Comparison of ENCODE assay signal across 1 cellular context in the genomic region with DNA sequence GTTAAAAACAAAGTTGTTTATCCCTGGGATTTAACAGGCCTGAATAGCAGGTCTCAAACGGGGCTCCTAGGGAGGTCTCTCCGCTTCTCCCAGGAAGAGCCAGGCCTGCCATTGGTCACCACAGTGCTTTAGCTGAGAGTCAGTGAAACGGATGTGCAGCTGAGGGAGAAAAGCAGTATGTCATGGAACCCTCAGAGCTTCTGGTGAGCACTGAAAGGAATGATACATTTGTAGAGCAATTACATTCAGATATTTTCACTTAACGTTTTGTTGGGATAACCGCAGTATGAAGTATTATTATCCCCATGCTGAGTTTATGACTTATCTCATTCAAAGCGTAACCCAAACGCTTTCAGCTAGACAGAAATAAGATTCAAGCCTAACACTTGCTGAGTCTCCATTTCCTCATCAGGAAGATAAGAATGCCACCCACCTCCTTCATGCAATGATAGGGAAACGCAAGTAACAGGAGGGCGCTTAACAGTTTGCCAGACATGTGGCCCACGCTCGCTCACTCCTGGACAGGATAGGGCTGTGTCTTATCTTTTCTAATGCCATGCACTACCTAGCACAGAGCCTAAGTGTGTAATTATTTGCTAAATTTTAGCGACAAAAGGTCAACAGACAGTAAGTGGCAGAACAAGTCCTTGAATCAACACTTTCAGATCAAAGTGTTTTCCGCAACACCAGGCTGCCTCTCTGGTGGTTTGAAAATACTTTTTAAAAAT.
TF ChIP-seq lines count a peak whose summit lies in the region.

No MANE protein-coding gene starts in this region.

TF ChIP-seq in K562, 482 proteins besides CTCF, POLR2A, EP300 and RAD21 (continued from another document and continues in another):
- TF ChIP-seq HDAC3 (IDR thresholded peaks at IDR 0.05; ENCODE audit: borderline replicate concordance, partially characterized antibody) (no peak), ZNF347 (CRISPR knock-in tag; IDR thresholded peaks at IDR 0.05; ENCODE audit: low read depth) (no peak), TAF9B (IDR thresholded peaks at IDR 0.05; ENCODE audit: partially characterized antibody) (no peak), FOXJ2 (tag; IDR thresholded peaks at IDR 0.05) (no peak), HNRNPH1 (optimal IDR thresholded peaks at IDR 0.05; ENCODE audit: low read depth, low read length) (no peak), ZNF184 (CRISPR knock-in tag; IDR thresholded peaks at IDR 0.05) (no peak), JUN (IDR thresholded peaks at IDR 0.05; ENCODE audit: borderline replicate concordance, low read depth, low read length) (no peak), JUN (CRISPR knock-in tag; IDR thresholded peaks at IDR 0.05; ENCODE audit: borderline replicate concordance) (no peak), ADNP (tag; IDR thresholded peaks at IDR 0.05) (no peak), ZNF589 (CRISPR knock-in tag; IDR thresholded peaks at IDR 0.05; ENCODE audit: low read depth) (peak; percentile 39; the same call in 1 of the 2 replicates), YY1 (IDR thresholded peaks at IDR 0.05; ENCODE audit: borderline replicate concordance in 1 of 3, control insufficient read depth in 1 of 3, extremely low read depth in 1 of 3, insufficient read depth in 3 of 3, insufficient read length in 1 of 3, insufficient replicate concordance in 2 of 3, low read depth in 1 of 3, low read length in 2 of 3) (no peak), TRIM24 (IDR thresholded peaks at IDR 0.05) (peak in 1 of 2 experiments; percentile 19; a peak in 1 of 4 replicates), SIX5 (IDR thresholded peaks at IDR 0.05; ENCODE audit: borderline replicate concordance in 1 of 2, insufficient read depth in 1 of 2, low read depth in 1 of 2, low read length in 2 of 2) (no peak), SMAD3 (CRISPR knock-in tag; conservative IDR thresholded peaks at IDR 0.05) (no peak), ZNF316 (IDR thresholded peaks at IDR 0.05) (peak; percentile 38; the same call in 1 of the 2 replicates), BDP1 (IDR thresholded peaks at IDR 0.05; ENCODE audit: insufficient read depth, insufficient read length) (no peak), RBM34 (IDR thresholded peaks at IDR 0.05; ENCODE audit: borderline replicate concordance, insufficient read depth, low read length) (no peak), NCOR1 (IDR thresholded peaks at IDR 0.05) (peak; percentile 49; the same call in 1 of the 2 replicates), ATF1 (CRISPR knock-in tag; IDR thresholded peaks at IDR 0.05) (no peak), ATF1 (tag; IDR thresholded peaks at IDR 0.05) (no peak), ELF2 (CRISPR knock-in tag; IDR thresholded peaks at IDR 0.05) (no peak), CBFA2T3 (IDR thresholded peaks at IDR 0.05) (peak; percentile 86), ARID1B (IDR thresholded peaks at IDR 0.05) (0 out of 2 replicates have a peak, but pooled peaks have one; percentile 39), TSC22D4 (tag; IDR thresholded peaks at IDR 0.05) (no peak), ZNF668 (CRISPR knock-in tag; IDR thresholded peaks at IDR 0.05) (no peak)
- TF ChIP-seq, protein P1, sequence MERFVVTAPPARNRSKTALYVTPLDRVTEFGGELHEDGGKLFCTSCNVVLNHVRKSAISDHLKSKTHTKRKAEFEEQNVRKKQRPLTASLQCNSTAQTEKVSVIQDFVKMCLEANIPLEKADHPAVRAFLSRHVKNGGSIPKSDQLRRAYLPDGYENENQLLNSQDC (CRISPR knock-in tag; IDR thresholded peaks at IDR 0.05): no peak
- TF ChIP-seq, protein P2, sequence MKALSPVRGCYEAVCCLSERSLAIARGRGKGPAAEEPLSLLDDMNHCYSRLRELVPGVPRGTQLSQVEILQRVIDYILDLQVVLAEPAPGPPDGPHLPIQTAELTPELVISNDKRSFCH (CRISPR knock-in tag; IDR thresholded peaks at IDR 0.05): no peak
- TF ChIP-seq, protein P2 (tag; IDR thresholded peaks at IDR 0.05): 0 out of 2 replicates have a peak, but pooled peaks have one; percentile 53
- TF ChIP-seq, protein P3, sequence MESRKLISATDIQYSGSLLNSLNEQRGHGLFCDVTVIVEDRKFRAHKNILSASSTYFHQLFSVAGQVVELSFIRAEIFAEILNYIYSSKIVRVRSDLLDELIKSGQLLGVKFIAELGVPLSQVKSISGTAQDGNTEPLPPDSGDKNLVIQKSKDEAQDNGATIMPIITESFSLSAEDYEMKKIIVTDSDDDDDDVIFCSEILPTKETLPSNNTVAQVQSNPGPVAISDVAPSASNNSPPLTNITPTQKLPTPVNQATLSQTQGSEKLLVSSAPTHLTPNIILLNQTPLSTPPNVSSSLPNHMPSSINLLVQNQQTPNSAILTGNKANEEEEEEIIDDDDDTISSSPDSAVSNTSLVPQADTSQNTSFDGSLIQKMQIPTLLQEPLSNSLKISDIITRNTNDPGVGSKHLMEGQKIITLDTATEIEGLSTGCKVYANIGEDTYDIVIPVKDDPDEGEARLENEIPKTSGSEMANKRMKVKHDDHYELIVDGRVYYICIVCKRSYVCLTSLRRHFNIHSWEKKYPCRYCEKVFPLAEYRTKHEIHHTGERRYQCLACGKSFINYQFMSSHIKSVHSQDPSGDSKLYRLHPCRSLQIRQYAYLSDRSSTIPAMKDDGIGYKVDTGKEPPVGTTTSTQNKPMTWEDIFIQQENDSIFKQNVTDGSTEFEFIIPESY (CRISPR knock-in tag; IDR thresholded peaks at IDR 0.05): no peak
- TF ChIP-seq, protein P4, sequence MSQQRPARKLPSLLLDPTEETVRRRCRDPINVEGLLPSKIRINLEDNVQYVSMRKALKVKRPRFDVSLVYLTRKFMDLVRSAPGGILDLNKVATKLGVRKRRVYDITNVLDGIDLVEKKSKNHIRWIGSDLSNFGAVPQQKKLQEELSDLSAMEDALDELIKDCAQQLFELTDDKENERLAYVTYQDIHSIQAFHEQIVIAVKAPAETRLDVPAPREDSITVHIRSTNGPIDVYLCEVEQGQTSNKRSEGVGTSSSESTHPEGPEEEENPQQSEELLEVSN (IDR thresholded peaks at IDR 0.05; ENCODE audit: borderline replicate concordance in 1 of 2, extremely low read depth in 1 of 2, insufficient read depth in 1 of 2, insufficient read length in 1 of 2, low read depth in 1 of 2, low read length in 1 of 2, poor library complexity in 1 of 2, severe bottlenecking in 1 of 2): peak in 1 of 2 experiments; percentile 21
- TF ChIP-seq, protein P5, sequence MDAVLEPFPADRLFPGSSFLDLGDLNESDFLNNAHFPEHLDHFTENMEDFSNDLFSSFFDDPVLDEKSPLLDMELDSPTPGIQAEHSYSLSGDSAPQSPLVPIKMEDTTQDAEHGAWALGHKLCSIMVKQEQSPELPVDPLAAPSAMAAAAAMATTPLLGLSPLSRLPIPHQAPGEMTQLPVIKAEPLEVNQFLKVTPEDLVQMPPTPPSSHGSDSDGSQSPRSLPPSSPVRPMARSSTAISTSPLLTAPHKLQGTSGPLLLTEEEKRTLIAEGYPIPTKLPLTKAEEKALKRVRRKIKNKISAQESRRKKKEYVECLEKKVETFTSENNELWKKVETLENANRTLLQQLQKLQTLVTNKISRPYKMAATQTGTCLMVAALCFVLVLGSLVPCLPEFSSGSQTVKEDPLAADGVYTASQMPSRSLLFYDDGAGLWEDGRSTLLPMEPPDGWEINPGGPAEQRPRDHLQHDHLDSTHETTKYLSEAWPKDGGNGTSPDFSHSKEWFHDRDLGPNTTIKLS (IDR thresholded peaks at IDR 0.05; ENCODE audit: borderline replicate concordance, low read depth): no peak
- TF ChIP-seq, protein P6, sequence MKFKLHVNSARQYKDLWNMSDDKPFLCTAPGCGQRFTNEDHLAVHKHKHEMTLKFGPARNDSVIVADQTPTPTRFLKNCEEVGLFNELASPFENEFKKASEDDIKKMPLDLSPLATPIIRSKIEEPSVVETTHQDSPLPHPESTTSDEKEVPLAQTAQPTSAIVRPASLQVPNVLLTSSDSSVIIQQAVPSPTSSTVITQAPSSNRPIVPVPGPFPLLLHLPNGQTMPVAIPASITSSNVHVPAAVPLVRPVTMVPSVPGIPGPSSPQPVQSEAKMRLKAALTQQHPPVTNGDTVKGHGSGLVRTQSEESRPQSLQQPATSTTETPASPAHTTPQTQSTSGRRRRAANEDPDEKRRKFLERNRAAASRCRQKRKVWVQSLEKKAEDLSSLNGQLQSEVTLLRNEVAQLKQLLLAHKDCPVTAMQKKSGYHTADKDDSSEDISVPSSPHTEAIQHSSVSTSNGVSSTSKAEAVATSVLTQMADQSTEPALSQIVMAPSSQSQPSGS (CRISPR knock-in tag; IDR thresholded peaks at IDR 0.05): no peak
- TF ChIP-seq, protein P7, sequence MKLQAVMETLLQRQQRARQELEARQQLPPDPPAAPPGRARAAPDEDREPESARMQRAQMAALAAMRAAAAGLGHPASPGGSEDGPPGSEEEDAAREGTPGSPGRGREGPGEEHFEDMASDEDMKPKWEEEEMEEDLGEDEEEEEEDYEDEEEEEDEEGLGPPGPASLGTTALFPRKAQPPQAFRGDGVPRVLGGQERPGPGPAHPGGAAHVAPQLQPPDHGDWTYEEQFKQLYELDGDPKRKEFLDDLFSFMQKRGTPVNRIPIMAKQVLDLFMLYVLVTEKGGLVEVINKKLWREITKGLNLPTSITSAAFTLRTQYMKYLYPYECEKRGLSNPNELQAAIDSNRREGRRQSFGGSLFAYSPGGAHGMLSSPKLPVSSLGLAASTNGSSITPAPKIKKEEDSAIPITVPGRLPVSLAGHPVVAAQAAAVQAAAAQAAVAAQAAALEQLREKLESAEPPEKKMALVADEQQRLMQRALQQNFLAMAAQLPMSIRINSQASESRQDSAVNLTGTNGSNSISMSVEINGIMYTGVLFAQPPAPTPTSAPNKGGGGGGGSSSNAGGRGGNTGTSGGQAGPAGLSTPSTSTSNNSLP (IDR thresholded peaks at IDR 0.05; ENCODE audit: borderline replicate concordance, low read depth, low read length): no peak
- TF ChIP-seq, protein P8, sequence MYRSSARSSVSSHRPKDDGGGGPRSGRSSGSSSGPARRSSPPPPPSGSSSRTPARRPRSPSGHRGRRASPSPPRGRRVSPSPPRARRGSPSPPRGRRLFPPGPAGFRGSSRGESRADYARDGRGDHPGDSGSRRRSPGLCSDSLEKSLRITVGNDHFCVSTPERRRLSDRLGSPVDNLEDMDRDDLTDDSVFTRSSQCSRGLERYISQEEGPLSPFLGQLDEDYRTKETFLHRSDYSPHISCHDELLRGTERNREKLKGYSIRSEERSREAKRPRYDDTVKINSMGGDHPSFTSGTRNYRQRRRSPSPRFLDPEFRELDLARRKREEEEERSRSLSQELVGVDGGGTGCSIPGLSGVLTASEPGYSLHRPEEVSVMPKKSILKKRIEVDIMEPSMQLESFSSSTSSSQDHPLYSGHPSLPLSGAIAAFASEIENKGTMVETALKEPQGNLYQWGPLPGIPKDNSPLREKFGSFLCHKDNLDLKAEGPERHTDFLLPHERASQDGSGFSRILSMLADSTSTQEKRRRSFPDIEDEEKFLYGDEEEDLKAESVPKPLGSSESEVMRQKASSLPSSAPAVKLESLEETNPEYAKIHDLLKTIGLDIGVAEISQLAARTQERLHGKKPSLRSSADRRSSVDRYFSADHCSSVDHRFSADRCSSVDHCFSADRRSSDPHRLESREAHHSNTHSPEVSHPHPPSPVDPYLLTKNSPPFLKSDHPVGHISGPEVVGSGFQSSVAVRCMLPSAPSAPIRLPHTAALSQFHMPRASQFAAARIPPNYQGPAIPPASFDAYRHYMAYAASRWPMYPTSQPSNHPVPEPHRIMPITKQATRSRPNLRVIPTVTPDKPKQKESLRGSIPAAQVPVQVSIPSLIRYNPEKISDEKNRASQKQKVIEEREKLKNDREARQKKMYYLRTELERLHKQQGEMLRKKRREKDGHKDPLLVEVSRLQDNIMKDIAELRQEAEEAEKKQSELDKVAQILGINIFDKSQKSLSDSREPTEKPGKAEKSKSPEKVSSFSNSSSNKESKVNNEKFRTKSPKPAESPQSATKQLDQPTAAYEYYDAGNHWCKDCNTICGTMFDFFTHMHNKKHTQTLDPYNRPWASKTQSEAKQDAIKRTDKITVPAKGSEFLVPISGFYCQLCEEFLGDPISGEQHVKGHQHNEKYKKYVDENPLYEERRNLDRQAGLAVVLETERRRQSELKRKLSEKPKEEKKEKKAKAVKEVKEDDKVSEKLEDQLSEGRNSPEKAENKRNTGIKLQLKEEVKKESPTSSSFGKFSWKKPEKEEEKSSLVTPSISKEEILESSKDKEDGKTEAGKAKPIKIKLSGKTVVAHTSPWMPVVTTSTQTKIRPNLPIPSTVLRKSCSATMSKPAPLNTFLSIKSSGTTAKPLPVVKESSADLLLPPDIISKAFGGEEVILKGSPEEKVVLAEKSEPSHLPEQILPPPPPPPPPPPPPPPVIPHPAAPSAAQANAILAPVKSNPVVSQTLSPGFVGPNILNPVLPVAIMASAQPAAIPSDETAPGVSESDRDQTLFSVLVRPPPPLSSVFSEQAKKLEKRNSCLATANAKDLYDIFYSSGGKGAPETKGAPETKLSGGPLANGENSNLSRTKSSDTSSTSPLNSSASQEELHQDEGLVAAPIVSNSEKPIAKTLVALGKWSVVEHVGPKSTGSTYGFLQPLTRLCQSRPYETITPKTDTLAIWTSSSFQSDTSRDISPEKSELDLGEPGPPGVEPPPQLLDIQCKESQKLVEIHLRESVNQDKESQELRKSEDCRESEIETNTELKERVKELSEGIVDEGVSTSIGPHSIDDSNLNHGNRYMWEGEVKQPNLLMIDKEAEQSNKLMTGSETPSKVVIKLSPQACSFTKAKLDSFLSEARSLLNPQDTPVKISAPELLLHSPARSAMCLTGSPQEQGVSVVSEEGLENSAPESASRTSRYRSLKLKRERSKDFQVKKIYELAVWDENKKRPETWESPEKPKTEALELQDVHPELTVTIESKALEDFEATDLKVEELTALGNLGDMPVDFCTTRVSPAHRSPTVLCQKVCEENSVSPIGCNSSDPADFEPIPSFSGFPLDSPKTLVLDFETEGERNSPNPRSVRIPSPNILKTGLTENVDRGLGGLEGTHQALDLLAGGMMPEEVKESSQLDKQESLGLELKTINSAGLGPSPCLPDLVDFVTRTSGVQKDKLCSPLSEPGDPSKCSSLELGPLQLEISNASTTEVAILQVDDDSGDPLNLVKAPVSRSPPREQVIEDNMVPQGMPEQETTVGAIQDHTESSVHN (IDR thresholded peaks at IDR 0.05; ENCODE audit: borderline replicate concordance in 1 of 2, low read depth in 1 of 2): no peak
- TF ChIP-seq, protein P9, sequence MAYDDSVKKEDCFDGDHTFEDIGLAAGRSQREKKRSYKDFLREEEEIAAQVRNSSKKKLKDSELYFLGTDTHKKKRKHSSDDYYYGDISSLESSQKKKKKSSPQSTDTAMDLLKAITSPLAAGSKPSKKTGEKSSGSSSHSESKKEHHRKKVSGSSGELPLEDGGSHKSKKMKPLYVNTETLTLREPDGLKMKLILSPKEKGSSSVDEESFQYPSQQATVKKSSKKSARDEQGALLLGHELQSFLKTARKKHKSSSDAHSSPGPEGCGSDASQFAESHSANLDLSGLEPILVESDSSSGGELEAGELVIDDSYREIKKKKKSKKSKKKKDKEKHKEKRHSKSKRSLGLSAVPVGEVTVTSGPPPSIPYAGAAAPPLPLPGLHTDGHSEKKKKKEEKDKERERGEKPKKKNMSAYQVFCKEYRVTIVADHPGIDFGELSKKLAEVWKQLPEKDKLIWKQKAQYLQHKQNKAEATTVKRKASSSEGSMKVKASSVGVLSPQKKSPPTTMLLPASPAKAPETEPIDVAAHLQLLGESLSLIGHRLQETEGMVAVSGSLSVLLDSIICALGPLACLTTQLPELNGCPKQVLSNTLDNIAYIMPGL (CRISPR knock-in tag; IDR thresholded peaks at IDR 0.05): no peak
